Comparison of ENCODE assay signal across 1 cellular context in genomic region chr12:56679834-56680575, GRCh38.
TF ChIP-seq lines count a peak whose summit lies in the region.

No MANE protein-coding gene starts in this region.

TF ChIP-seq in K562, 482 proteins besides CTCF, POLR2A, EP300 and RAD21:
- no peak for TF ChIP-seq CREB3L1 (IDR thresholded peaks at IDR 0.05; ENCODE audit: borderline replicate concordance, low read depth)
- TF ChIP-seq ZBED1 (IDR thresholded peaks at IDR 0.05), result peak; percentile 20; the same call in 1 of the 2 replicates
- no peak for TF ChIP-seq ILK (tag; IDR thresholded peaks at IDR 0.05; ENCODE audit: borderline replicate concordance, low read depth)
- no peak for TF ChIP-seq WHSC1 (IDR thresholded peaks at IDR 0.05; ENCODE audit: low read length)
- TF ChIP-seq PRMT5 (CRISPR knock-in tag; IDR thresholded peaks at IDR 0.05), result no peak
- TF ChIP-seq FOXK1 (CRISPR knock-in tag; IDR thresholded peaks at IDR 0.05; ENCODE audit: borderline replicate concordance), result no peak
- no peak for TF ChIP-seq MNT (conservative IDR thresholded peaks at IDR 0.05)
- TF ChIP-seq ZNF408 (CRISPR knock-in tag; IDR thresholded peaks at IDR 0.05; ENCODE audit: low read depth), result no peak
- no peak for TF ChIP-seq PHF21A (IDR thresholded peaks at IDR 0.05; ENCODE audit: borderline replicate concordance, low read depth)
- TF ChIP-seq EHMT2 (IDR thresholded peaks at IDR 0.05), result no peak
- TF ChIP-seq RBM22 (IDR thresholded peaks at IDR 0.05; ENCODE audit: low read depth, low read length, poor library complexity, severe bottlenecking), result no peak
- TF ChIP-seq PPARD (CRISPR knock-in tag; IDR thresholded peaks at IDR 0.05), result no peak
- no peak for TF ChIP-seq GATA2 (CRISPR knock-in tag; IDR thresholded peaks at IDR 0.05)
- no peak for TF ChIP-seq KAT8 (IDR thresholded peaks at IDR 0.05; ENCODE audit: low read depth)
- 0 out of 2 replicates have a peak, but pooled peaks have one; percentile 28 for TF ChIP-seq POLR2AphosphoS5 (IDR thresholded peaks at IDR 0.05; ENCODE audit: control insufficient read depth, insufficient read depth, low read depth, low read length)
- no peak for TF ChIP-seq CAMTA2 (CRISPR knock-in tag; conservative IDR thresholded peaks at IDR 0.05)
- no peak for TF ChIP-seq AFF1 (IDR thresholded peaks at IDR 0.05; ENCODE audit: low read depth in 1 of 2, partially characterized antibody in 2 of 2)
- TF ChIP-seq FOXA3 (CRISPR knock-in tag; conservative IDR thresholded peaks at IDR 0.05 in 1 of 2, IDR thresholded peaks at IDR 0.05 in 1 of 2), result 0 out of 4 replicates have a peak, but pooled peaks of 1 of the 2 experiments have one; percentile 15
- TF ChIP-seq BHLHE40 (IDR thresholded peaks at IDR 0.05; ENCODE audit: low read length), result no peak
- no peak for TF ChIP-seq POU5F1 (IDR thresholded peaks at IDR 0.05; ENCODE audit: borderline replicate concordance, low read depth, low read length, partially characterized antibody)
- no peak for TF ChIP-seq ZNF79 (CRISPR knock-in tag; IDR thresholded peaks at IDR 0.05; ENCODE audit: low read depth)
- TF ChIP-seq PHTF2 (CRISPR knock-in tag; IDR thresholded peaks at IDR 0.05), result no peak
- TF ChIP-seq ZNF511 (CRISPR knock-in tag; IDR thresholded peaks at IDR 0.05), result 0 out of 2 replicates have a peak, but pooled peaks have one; percentile 29
- TF ChIP-seq ADNP (tag; IDR thresholded peaks at IDR 0.05), result no peak
- TF ChIP-seq PTRF (tag; IDR thresholded peaks at IDR 0.05), result no peak
- TF ChIP-seq USF1 (CRISPR knock-in tag; IDR thresholded peaks at IDR 0.05), result no peak
- no peak for TF ChIP-seq ZBTB2 (IDR thresholded peaks at IDR 0.05)
- no peak for TF ChIP-seq DPF2 (IDR thresholded peaks at IDR 0.05)
- no peak for TF ChIP-seq ZFX (CRISPR knock-in tag; IDR thresholded peaks at IDR 0.05)
- no peak for TF ChIP-seq USF2 (CRISPR knock-in tag; IDR thresholded peaks at IDR 0.05)
- no peak for TF ChIP-seq KAT7 (CRISPR knock-in tag; IDR thresholded peaks at IDR 0.05; ENCODE audit: borderline replicate concordance)
- TF ChIP-seq STAT5B (CRISPR knock-in tag; IDR thresholded peaks at IDR 0.05), result no peak
- no peak for TF ChIP-seq ATF2 (CRISPR knock-in tag; IDR thresholded peaks at IDR 0.05)
- TF ChIP-seq ZFP36 (IDR thresholded peaks at IDR 0.05; ENCODE audit: low read depth, low read length, partially characterized antibody), result no peak
